29 cellular contexts compared by ENCODE assay signal in genomic region chr1:117181630-117182041, GRCh38. TPM values are rescaled to one million over a fixed set of nuclear protein-coding genes. Genes with fewer than 3 reads are reported as not detected.
DNase-seq lines count a peak whose midpoint lies in the region; ATAC-seq and TF ChIP-seq lines count a peak whose summit lies in the region.
"Had no signal": no experiment of that assay in that cellular context is flagged by ENCODE, and none has a peak within 500 bp of the region (broad histone marks: within the 10 kb centered on the region; RNA-seq: fewer than 3 reads in every experiment).

No MANE protein-coding gene starts in this region.

- no peak overlapping the region for H3K9ac ChIP-seq in PC-3 (ENCODE audit: low read length)
- H3K9ac ChIP-seq: BLaER1 treated with 17β-estradiol and CSF1 and Interleukin-3, amounts not matched to agents 10 nM and 100 nM; parathyroid adenoma had no signal

- H3K4me1 ChIP-seq in PC-3 (ENCODE audit: insufficient read depth, low read length) (no peaks in the 10 kb centered on the region), left lung (no peaks in the 10 kb centered on the region)
- H3K4me1 ChIP-seq: BLaER1 treated with 17β-estradiol and CSF1 and Interleukin-3, amounts not matched to agents 10 nM and 100 nM; parathyroid adenoma had no signal

- peak overlapping the region; percentile 94 for H3K27ac Mint-ChIP-seq in progenitor cell of endocrine pancreas
- H3K27ac Mint-ChIP-seq: activated CD4-positive, alpha-beta T cell treated with anti-CD3 and anti-CD28 coated beads for 36 hours; activated naive CD8-positive, alpha-beta T cell treated with anti-CD3 and anti-CD28 coated beads for 36 hours; natural killer cell had no signal

- TF ChIP-seq CTCF in progenitor cell of endocrine pancreas (IDR thresholded peaks at IDR 0.05; ENCODE audit: unreplicated experiment) (no peak), PC-3 (conservative IDR thresholded peaks at IDR 0.05; ENCODE audit: low read depth, low read length) (no peak), left lung (IDR thresholded peaks at IDR 0.05) (no peak)

- no peaks in the 10 kb centered on the region for H3K9me2 ChIP-seq in PC-3 (replicated peaks; ENCODE audit: low read length)

- H3K9me3 ChIP-seq in PC-3 (ENCODE audit: low read length) (no peaks in the 10 kb centered on the region), left lung (no peaks in the 10 kb centered on the region)
- H3K9me3 ChIP-seq: BLaER1 treated with 17β-estradiol and CSF1 and Interleukin-3, amounts not matched to agents 10 nM and 100 nM; HAP-1 had no signal

- H3K4me3 ChIP-seq in PC-3 (ENCODE audit: low read length): no peak overlapping the region
- H3K4me3 ChIP-seq in left lung: no peak overlapping the region
- H3K4me3 ChIP-seq: BLaER1 treated with 17β-estradiol and CSF1 and Interleukin-3, amounts not matched to agents 10 nM and 100 nM; HAP-1 had no signal

- no peak overlapping the region for H3K4me2 ChIP-seq in PC-3 (ENCODE audit: low read length)
- H3K4me2 ChIP-seq: BLaER1 treated with 17β-estradiol and CSF1 and Interleukin-3, amounts not matched to agents 10 nM and 100 nM had no signal

- no peak for ATAC-seq in HG02759 (IDR thresholded peaks at IDR 0.05; ENCODE audit: unreplicated experiment)
- no peak for ATAC-seq in PC-3
- ATAC-seq in left lung: no peak
- ATAC-seq: activated CD4-positive, alpha-beta T cell treated with anti-CD3 and anti-CD28 coated beads for 36 hours; left ventricle myocardium superior; natural killer cell had no signal

- H2AFZ ChIP-seq in PC-3 (ENCODE audit: low read length): no peak overlapping the region
- H2AFZ ChIP-seq: parathyroid adenoma had no signal

- H3K27ac ChIP-seq in PC-3 (ENCODE audit: low read length): no peak overlapping the region
- H3K27ac ChIP-seq in left lung: no peak overlapping the region
- H3K27ac ChIP-seq: BLaER1 treated with 17β-estradiol and CSF1 and Interleukin-3, amounts not matched to agents 10 nM and 100 nM; parathyroid adenoma had no signal

- H3K27me3 Mint-ChIP-seq in progenitor cell of endocrine pancreas: no peaks in the 10 kb centered on the region

- intact Hi-C loops in PC-3 (cut with micrococcal nuclease): no loop called here
- intact Hi-C loops in left lung (cut with DNase I): no loop called here

- BruUV-seq in PC-3 (replicated peaks; lab: Mats Ljungman, UMichigan): no TSS peak

- POLR2A ChIA-PET in HEK293T (lab: Yijun Ruan, JAX): interaction anchor here (1.0 kb wide), 1 partner anchor 34 kb away, joined by 3 read pairs; no protein-coding TSS in a partner anchor
- POLR2A ChIA-PET in PC-3 (lab: Charles Lee; ENCODE audit: unreplicated experiment): no interaction called here

- H3F3A ChIP-seq in PC-3 (ENCODE audit: low read length, unreplicated experiment): no peaks in the 10 kb centered on the region

- no peaks in the 10 kb centered on the region for H3K79me2 ChIP-seq in PC-3 (ENCODE audit: low read length)
- H3K79me2 ChIP-seq: parathyroid adenoma had no signal

- CTCF ChIA-PET in HEK293T (lab: Yijun Ruan, JAX) (interaction anchor here (0.6 to 1.0 kb wide), 2 partner anchors 24 to 266 kb away, joined by 3 read pairs; no protein-coding TSS in a partner anchor), PC-3 (lab: Charles Lee) (no interaction called here)

- H3K9me3 Mint-ChIP-seq in progenitor cell of endocrine pancreas (ENCODE audit: low read depth): no peaks in the 10 kb centered on the region
- H3K9me3 Mint-ChIP-seq: activated naive CD8-positive, alpha-beta T cell treated with anti-CD3 and anti-CD28 coated beads for 36 hours; central memory CD8-positive, alpha-beta T cell; natural killer cell had no signal

- no peak overlapping the region for H3K4me3 Mint-ChIP-seq in progenitor cell of endocrine pancreas (ENCODE audit: low read depth)
- H3K4me3 Mint-ChIP-seq: activated CD4-positive, alpha-beta T cell treated with anti-CD3 and anti-CD28 coated beads for 36 hours; activated naive CD8-positive, alpha-beta T cell treated with anti-CD3 and anti-CD28 coated beads for 36 hours; central memory CD8-positive, alpha-beta T cell; natural killer cell had no signal

- H3K27me3 ChIP-seq in PC-3 (ENCODE audit: low read length) (no peaks in the 10 kb centered on the region), left lung (no peaks in the 10 kb centered on the region)
- H3K27me3 ChIP-seq: BLaER1 treated with 17β-estradiol and CSF1 and Interleukin-3, amounts not matched to agents 10 nM and 100 nM had no signal

- H4K20me1 ChIP-seq in PC-3 (ENCODE audit: low read length): no peaks in the 10 kb centered on the region
- H4K20me1 ChIP-seq: BLaER1 treated with 17β-estradiol and CSF1 and Interleukin-3, amounts not matched to agents 10 nM and 100 nM had no signal

- H3K36me3 ChIP-seq in PC-3 (ENCODE audit: low read depth, low read length) (no peaks in the 10 kb centered on the region), left lung (no peaks in the 10 kb centered on the region)
- H3K36me3 ChIP-seq: BLaER1 treated with 17β-estradiol and CSF1 and Interleukin-3, amounts not matched to agents 10 nM and 100 nM; HAP-1 had no signal

- H3K36me3 Mint-ChIP-seq in progenitor cell of endocrine pancreas (ENCODE audit: insufficient read depth): no peaks in the 10 kb centered on the region
- H3K36me3 Mint-ChIP-seq: activated naive CD8-positive, alpha-beta T cell treated with anti-CD3 and anti-CD28 coated beads for 36 hours; natural killer cell had no signal

- peaks cover 54% of the 10 kb centered on the region for H3K4me1 Mint-ChIP-seq in progenitor cell of endocrine pancreas (ENCODE audit: low read depth)
- H3K4me1 Mint-ChIP-seq: activated CD4-positive, alpha-beta T cell treated with anti-CD3 and anti-CD28 coated beads for 36 hours; activated naive CD8-positive, alpha-beta T cell treated with anti-CD3 and anti-CD28 coated beads for 36 hours; central memory CD8-positive, alpha-beta T cell; natural killer cell had no signal

- DNase-seq in HEK293T (ENCODE audit: extremely low spot score) (no peak), SKM-1 (lab: John Stamatoyannopoulos, UW; ENCODE audit: unreplicated experiment) (peak; percentile 8), kidney tubule cell (ENCODE audit: low spot score) (peak; percentile 77), progenitor cell of endocrine pancreas (ENCODE audit: low spot score, unreplicated experiment) (no peak), PC-3 (no peak), left lung (no peak), NCI-H748 treated with DMSO at 0.1 percent for 48 hours (lab: John Stamatoyannopoulos, UW) (no peak)
- DNase-seq: activated CD4-positive, alpha-beta T cell treated with anti-CD3 and anti-CD28 coated beads for 36 hours; activated effector memory CD4-positive, alpha-beta T cell treated with anti-CD3 and anti-CD28 coated beads, Interleukin-2, amount 50 U/mL, for 16 hours; activated naive CD8-positive, alpha-beta T cell treated with anti-CD3 and anti-CD28 coated beads for 36 hours; aorta; DMS79; left ventricle myocardium superior; natural killer cell; NCI-H1105 treated with DMSO at 0.1 percent for 48 hours; NCI-H2029 treated with DMSO at 0.1 percent for 48 hours; NCI-H526 treated with DMSO at 0.1 percent for 48 hours; right cardiac atrium; RPMI8226; stimulated activated CD4-positive, alpha-beta T cell treated with anti-CD3 and anti-CD28 coated beads, Interleukin-2, amount 100 ng/mL, for 48 hours; substantia nigra had no signal

TF ChIP-seq in HEK293T, 16 proteins besides CTCF, POLR2A, EP300 and RAD21:
- TF ChIP-seq ARNT (IDR thresholded peaks at IDR 0.05) (no peak), PKNOX1 (IDR thresholded peaks at IDR 0.05) (peak; percentile 71; the same call in 1 of the 2 replicates), L3MBTL2 (conservative IDR thresholded peaks at IDR 0.05) (no peak), TARDBP (IDR thresholded peaks at IDR 0.05) (no peak), ZNF384 (IDR thresholded peaks at IDR 0.05) (no peak), HDGF (IDR thresholded peaks at IDR 0.05; ENCODE audit: borderline replicate concordance) (no peak), FOXM1 (IDR thresholded peaks at IDR 0.05; ENCODE audit: borderline replicate concordance) (no peak), BHLHE40 (IDR thresholded peaks at IDR 0.05; ENCODE audit: borderline replicate concordance) (no peak)

RNA-seq across cellular contexts. Expression of gene VTCN1, which starts 29.1 kb away (rescaled TPM):
- 1.4 and 1.8 TPM in 2 replicates for total RNA-seq in progenitor cell of endocrine pancreas
- total RNA-seq in PC-3 (2014; rRNA removed): 0.12 TPM in 1 of 2 replicates, not detected in the other
- under 1 TPM in 1 of 2 donors, not detected in 1; 0.31 TPM for total RNA-seq in left lung
- total RNA-seq: activated CD4-positive, alpha-beta T cell treated with anti-CD3 and anti-CD28 coated beads for 36 hours; activated naive CD8-positive, alpha-beta T cell treated with anti-CD3 and anti-CD28 coated beads for 36 hours; dermis microvascular lymphatic vessel endothelial cell; fibroblast of lung; left ventricle myocardium superior; natural killer cell; T-helper 2 cell treated with Interferon-gamma antibody and Interleukin-4, amounts not matched to agents 100 ng/mL and 5 ng/mL, for 36 hours had no signal

Comparison
In these comparisons a context has a peak if more than half of its experiments do, and no peak if none do; other contexts are left out.
1. DNase-seq: peak in SKM-1 (single experiment) and kidney tubule cell (single experiment); none in HEK293T (single experiment), progenitor cell of endocrine pancreas (single experiment), PC-3 (single experiment), left lung (0 of 2) and NCI-H748 treated with DMSO at 0.1 percent for 48 hours (single experiment).